Comparison of ENCODE assay signal across 12 cellular contexts in the genomic region with DNA sequence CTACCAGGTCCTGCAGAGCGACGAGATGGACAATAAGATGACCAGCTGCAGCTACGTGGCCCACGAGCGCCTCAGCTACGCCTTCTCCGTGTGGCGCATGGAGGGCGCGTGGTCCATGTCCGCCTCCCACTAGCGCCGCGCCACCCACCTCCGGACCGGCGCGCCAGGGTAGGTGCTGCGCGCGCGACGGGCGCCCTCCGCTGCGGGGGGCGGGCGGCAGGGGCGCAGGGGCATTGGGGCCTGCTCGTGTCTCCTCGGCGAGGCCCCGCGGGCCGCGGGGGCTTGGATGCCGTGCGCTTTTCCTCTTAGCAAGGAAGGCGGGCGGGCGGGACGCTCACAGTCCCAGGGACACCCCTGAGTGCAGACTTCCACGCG. TPM values are rescaled to one million over a fixed set of nuclear protein-coding genes. Genes with fewer than 3 reads are reported as not detected.
DNase-seq lines count a peak whose midpoint lies in the region; ATAC-seq and TF ChIP-seq lines count a peak whose summit lies in the region.
"Had no signal": no experiment of that assay in that cellular context is flagged by ENCODE, and none has a peak within 500 bp of the region (broad histone marks: within the 10 kb centered on the region; RNA-seq: fewer than 3 reads in every experiment).

No MANE protein-coding gene starts in this region.

- H3K9me3 ChIP-seq in breast epithelium (no peaks in the 10 kb centered on the region), iPS-18a (ENCODE audit: control insufficient read depth, low read depth, low read length) (no peaks in the 10 kb centered on the region), psoas muscle (no peaks in the 10 kb centered on the region)
- H3K9me3 ChIP-seq: HAP-1, thyroid gland had no signal

- intact Hi-C loops in CD14-positive monocyte (cut with micrococcal nuclease), result no loop called here
- intact Hi-C loops in breast epithelium (cut with DNase I; ENCODE audit: low total_unique reads), result no loop called here
- intact Hi-C loops in psoas muscle (cut with DNase I), result no loop called here
- intact Hi-C loops in activated CD4-positive, alpha-beta T cell treated with anti-CD3 and anti-CD28 coated beads for 36 hours (cut with DNase I, micrococcal nuclease), result no loop called here

- no peaks in the 10 kb centered on the region for H3K4me1 ChIP-seq in breast epithelium
- no peaks in the 10 kb centered on the region for H3K4me1 ChIP-seq in iPS-18a (ENCODE audit: control insufficient read depth, low read depth, low read length)
- H3K4me1 ChIP-seq in psoas muscle, result peaks cover 3% of the 10 kb centered on the region
- H3K4me1 ChIP-seq: HAP-1 had no signal

- no peak for TF ChIP-seq POLR2A in breast epithelium (IDR thresholded peaks at IDR 0.05)

- H3K36me3 ChIP-seq in breast epithelium (no peaks in the 10 kb centered on the region), iPS-18a (ENCODE audit: control insufficient read depth, low read depth, low read length) (no peaks in the 10 kb centered on the region), psoas muscle (ENCODE audit: insufficient read depth in 1 of 2, low read depth in 1 of 2) (no peaks in the 10 kb centered on the region)
- H3K36me3 ChIP-seq: HAP-1, thyroid gland had no signal

- TF ChIP-seq CTCF in CD14-positive monocyte (IDR thresholded peaks at IDR 0.05) (no peak), breast epithelium (IDR thresholded peaks at IDR 0.05) (no peak), psoas muscle (IDR thresholded peaks at IDR 0.05) (no peak)

- no peak for DNase-seq in CD14-positive monocyte (ENCODE audit: low spot score)
- DNase-seq in breast epithelium (ENCODE audit: low spot score in 2 of 2), result no peak
- no peak for DNase-seq in psoas muscle
- DNase-seq in activated CD4-positive, alpha-beta T cell treated with anti-CD3 and anti-CD28 coated beads for 36 hours, result no peak
- no peak for DNase-seq in NCI-H524 treated with DMSO at 0.1 percent for 48 hours (lab: John Stamatoyannopoulos, UW)
- DNase-seq: activated effector memory CD4-positive, alpha-beta T cell treated with anti-CD3 and anti-CD28 coated beads, Interleukin-2, amount 50 U/mL, for 16 hours; CD4-positive, alpha-beta memory T cell had no signal

- H3K27ac ChIP-seq in breast epithelium, result peak overlapping the region; percentile 79 to 93
- H3K27ac ChIP-seq in iPS-18a (ENCODE audit: low read length), result no peak overlapping the region
- H3K27ac ChIP-seq in psoas muscle, result no peak overlapping the region

- no peak overlapping the region for H3K9ac ChIP-seq in iPS-18a (ENCODE audit: low read length)

- ATAC-seq in psoas muscle (peak in 1 of 4 donors; percentile 21), GM19463 (IDR thresholded peaks at IDR 0.05; ENCODE audit: unreplicated experiment) (no peak), GM21526 (IDR thresholded peaks at IDR 0.05; ENCODE audit: low FRiP score, unreplicated experiment) (no peak)
- ATAC-seq in activated CD4-positive, alpha-beta T cell treated with anti-CD3 and anti-CD28 coated beads for 36 hours, result no peak

- peaks cover 0 to 15% (median 9%) of the 10 kb centered on the region in 7 donors for H3K9me3 Mint-ChIP-seq in CD14-positive monocyte
- H3K9me3 Mint-ChIP-seq in activated CD4-positive, alpha-beta T cell treated with anti-CD3 and anti-CD28 coated beads for 36 hours (ENCODE audit: low read depth), result no peaks in the 10 kb centered on the region
- H3K9me3 Mint-ChIP-seq: CD4-positive, alpha-beta memory T cell had no signal

- H3K4me1 Mint-ChIP-seq in CD14-positive monocyte, result peaks cover 11% of the 10 kb centered on the region
- H3K4me1 Mint-ChIP-seq in activated CD4-positive, alpha-beta T cell treated with anti-CD3 and anti-CD28 coated beads for 36 hours, result no peaks in the 10 kb centered on the region

- POLR2A ChIA-PET in activated CD4-positive, alpha-beta T cell treated with anti-CD3 and anti-CD28 coated beads for 36 hours (lab: Charles Lee), result no interaction called here

- H3K4me3 ChIP-seq in breast epithelium (peak overlapping the region; percentile 63 to 86 (median 78)), iPS-18a (ENCODE audit: low read length) (peak overlapping the region; percentile 67), psoas muscle (peak overlapping the region; percentile 61)
- H3K4me3 ChIP-seq: HAP-1 had no signal

- H3K36me3 Mint-ChIP-seq in CD14-positive monocyte, result peaks cover 0 to 2% of the 10 kb centered on the region in 2 donors
- H3K36me3 Mint-ChIP-seq in activated CD4-positive, alpha-beta T cell treated with anti-CD3 and anti-CD28 coated beads for 36 hours (ENCODE audit: low read depth), result no peaks in the 10 kb centered on the region
- H3K36me3 Mint-ChIP-seq: CD4-positive, alpha-beta memory T cell had no signal

- 0 to 3% (median 2%) methylated on average over 18 to 44 of the region's 44 CpGs for WGBS in psoas muscle, 3 donors

- no peak overlapping the region for H3K27ac Mint-ChIP-seq in CD14-positive monocyte
- no peak overlapping the region for H3K27ac Mint-ChIP-seq in activated CD4-positive, alpha-beta T cell treated with anti-CD3 and anti-CD28 coated beads for 36 hours
- H3K27ac Mint-ChIP-seq: CD4-positive, alpha-beta memory T cell had no signal

- peaks cover 0 to 41% of the 10 kb centered on the region in 2 donors for H3K27me3 ChIP-seq in breast epithelium
- H3K27me3 ChIP-seq in iPS-18a (ENCODE audit: control insufficient read depth, insufficient read depth, low read length), result peaks cover 69% of the 10 kb centered on the region
- H3K27me3 ChIP-seq in psoas muscle (ENCODE audit: insufficient read depth in 3 of 3, low read length in 2 of 3), result peaks cover 15 to 91% (median 30%) of the 10 kb centered on the region in 3 donors

- peak overlapping the region; percentile 61 to 87 for H3K4me3 Mint-ChIP-seq in CD14-positive monocyte
- no peak overlapping the region for H3K4me3 Mint-ChIP-seq in activated CD4-positive, alpha-beta T cell treated with anti-CD3 and anti-CD28 coated beads for 36 hours
- H3K4me3 Mint-ChIP-seq: CD4-positive, alpha-beta memory T cell had no signal

- CTCF ChIA-PET in activated CD4-positive, alpha-beta T cell treated with anti-CD3 and anti-CD28 coated beads for 36 hours (lab: Charles Lee), result interaction anchor here (0.8 kb wide), 1 partner anchor 10 kb away, joined by 4 read pairs; no protein-coding TSS in a partner anchor

- peaks cover 74 to 91% (median 77%) of the 10 kb centered on the region in 3 donors for H3K27me3 Mint-ChIP-seq in CD14-positive monocyte (ENCODE audit: low read depth in 3 of 3)
- peaks cover 44% of the 10 kb centered on the region for H3K27me3 Mint-ChIP-seq in activated CD4-positive, alpha-beta T cell treated with anti-CD3 and anti-CD28 coated beads for 36 hours

RNA-seq across cellular contexts. Expression of gene TWIST2, which starts 0.7 kb away (rescaled TPM):
- polyA plus RNA-seq in CD14-positive monocyte, result under 1 TPM; 0.43 to 0.49 TPM
- 100 to 1,000 TPM in 2 of 3 donors, 10 to 100 TPM in 1; 38.2 to 200 (median 178) TPM for total RNA-seq in breast epithelium
- total RNA-seq in psoas muscle, result 1 to 10 TPM in 1 of 4 donors, under 1 TPM in 3; 0.58 to 1.2 (median 0.85) TPM
- polyA plus RNA-seq in psoas muscle, result 1 to 10 TPM in 1 of 3 donors, under 1 TPM in 2; 0.67 to 1.0 (median 0.90) TPM
- not detected for total RNA-seq in activated CD4-positive, alpha-beta T cell treated with anti-CD3 and anti-CD28 coated beads for 36 hours
- total RNA-seq: CD4-positive, alpha-beta memory T cell had no signal
- polyA plus RNA-seq: CD4-positive, alpha-beta memory T cell had no signal

Comparison
In these comparisons a context has a peak if more than half of its experiments do, and no peak if none do; other contexts are left out.
1. H3K27ac ChIP-seq: peak in breast epithelium (2 of 2); none in iPS-18a (single experiment) and psoas muscle (single experiment).
2. RNA of gene TWIST2, which starts 0.7 kb away (total RNA-seq): 38.2 to 200 TPM in breast epithelium; 0.58 to 1.2 TPM in psoas muscle and not detected in activated CD4-positive, alpha-beta T cell treated with anti-CD3 and anti-CD28 coated beads for 36 hours; every median in the first group is over 10 times any median in the second.
3. Peak in every context shown above with its lines, with median percentiles within 50 percentile points of each other: H3K4me3 ChIP-seq.